ENCODE assay signal across 8 cellular contexts in genomic region chr9:99222416-99223280, GRCh38. TPM values are rescaled to one million over a fixed set of nuclear protein-coding genes. Genes with fewer than 3 reads are reported as not detected.
DNase-seq lines count a peak whose midpoint lies in the region; ATAC-seq and TF ChIP-seq lines count a peak whose summit lies in the region.

No MANE protein-coding gene starts in this region.

- CTCF ChIA-PET in activated CD4-positive, alpha-beta memory T cell treated with anti-CD3 and anti-CD28 coated beads for 36 hours (lab: Charles Lee), result interaction anchor here (1.0 to 3.1 kb wide), 4 partner anchors 9 to 37 kb away, joined by 4 to 32 read pairs (median 10); no protein-coding TSS in a partner anchor

- intact Hi-C loops in activated CD4-positive, alpha-beta memory T cell treated with anti-CD3 and anti-CD28 coated beads for 36 hours (cut with micrococcal nuclease), result loop anchor here (1.0 to 2.0 kb wide), 4 partner anchors 32 to 877 kb away; partner anchors contain the start of gene INVS
- intact Hi-C loops in left ventricle myocardium inferior (cut with micrococcal nuclease), result no loop called here

- H3K27ac Mint-ChIP-seq in activated CD4-positive, alpha-beta memory T cell treated with anti-CD3 and anti-CD28 coated beads for 36 hours, result peak overlapping the region; percentile 95

- ATAC-seq in HG02970 (IDR thresholded peaks at IDR 0.05; ENCODE audit: low FRiP score, unreplicated experiment), result peak; percentile 17

- peaks cover 60% of the 10 kb centered on the region for H3K4me1 Mint-ChIP-seq in activated CD4-positive, alpha-beta memory T cell treated with anti-CD3 and anti-CD28 coated beads for 36 hours (ENCODE audit: low read depth)

- TF ChIP-seq CTCF in left ventricle myocardium inferior (IDR thresholded peaks at IDR 0.05; ENCODE audit: borderline replicate concordance), result no peak

- H3K9me3 ChIP-seq in left ventricle myocardium inferior (replicated peaks), result no peaks in the 10 kb centered on the region
- no peaks in the 10 kb centered on the region for H3K9me3 ChIP-seq in skeletal muscle satellite cell (replicated peaks; ENCODE audit: low read length)

- peaks cover 26% of the 10 kb centered on the region for H3K36me3 ChIP-seq in left ventricle myocardium inferior
- H3K36me3 ChIP-seq in skeletal muscle satellite cell (ENCODE audit: insufficient read depth, low read length), result peaks cover 38% of the 10 kb centered on the region

- POLR2A ChIA-PET in activated CD4-positive, alpha-beta memory T cell treated with anti-CD3 and anti-CD28 coated beads for 36 hours (lab: Charles Lee), result interaction anchor here (0.9 to 1.9 kb wide), 9 partner anchors 9 to 41 kb away, joined by 3 to 10 read pairs (median 5); no protein-coding TSS in a partner anchor

- H3K9me3 Mint-ChIP-seq in activated CD4-positive, alpha-beta memory T cell treated with anti-CD3 and anti-CD28 coated beads for 36 hours, result no peaks in the 10 kb centered on the region

- DNase-seq in NCI-H2227 (lab: John Stamatoyannopoulos, UW; ENCODE audit: unreplicated experiment) (peak; percentile 22), NCI-H2227 treated with DMSO at 0.1 percent for 48 hours (lab: John Stamatoyannopoulos, UW) (no peak), left ventricle myocardium inferior (no peak), NCI-H345 (lab: John Stamatoyannopoulos, UW) (no peak), KG1 (lab: John Stamatoyannopoulos, UW) (no peak)
- DNase-seq in activated CD4-positive, alpha-beta memory T cell treated with anti-CD3 and anti-CD28 coated beads for 36 hours, result no peak

- peak overlapping the region; percentile 97 for H3K27ac ChIP-seq in left ventricle myocardium inferior (replicated peaks)

- H3K4me3 ChIP-seq in left ventricle myocardium inferior (peak overlapping the region; percentile 89), skeletal muscle satellite cell (ENCODE audit: low read length) (peak overlapping the region; percentile 97)

- no peaks in the 10 kb centered on the region for H3K27me3 ChIP-seq in left ventricle myocardium inferior (ENCODE audit: low read depth)
- no peaks in the 10 kb centered on the region for H3K27me3 ChIP-seq in skeletal muscle satellite cell (ENCODE audit: control insufficient read depth, insufficient read depth, low read length)

- peaks cover 42% of the 10 kb centered on the region for H3K36me3 Mint-ChIP-seq in activated CD4-positive, alpha-beta memory T cell treated with anti-CD3 and anti-CD28 coated beads for 36 hours

- peak overlapping the region; percentile 100 for H3K9ac ChIP-seq in skeletal muscle satellite cell (ENCODE audit: low read depth, low read length)

- H3K27me3 Mint-ChIP-seq in activated CD4-positive, alpha-beta memory T cell treated with anti-CD3 and anti-CD28 coated beads for 36 hours, result no peaks in the 10 kb centered on the region

- H3K4me2 ChIP-seq in skeletal muscle satellite cell (ENCODE audit: low read length), result peak overlapping the region; percentile 83

- H3K4me1 ChIP-seq in left ventricle myocardium inferior, result peaks cover 89% of the 10 kb centered on the region
- H3K4me1 ChIP-seq in skeletal muscle satellite cell (ENCODE audit: control insufficient read depth, insufficient read depth, low read length), result peaks cover 17% of the 10 kb centered on the region

- peak overlapping the region; percentile 97 for H3K4me3 Mint-ChIP-seq in activated CD4-positive, alpha-beta memory T cell treated with anti-CD3 and anti-CD28 coated beads for 36 hours

RNA-seq across cellular contexts. Expression of gene SEC61B, which starts 0.6 kb away (rescaled TPM):
- 100 to 1,000 TPM; 161 to 166 TPM for total RNA-seq in activated CD4-positive, alpha-beta memory T cell treated with anti-CD3 and anti-CD28 coated beads for 36 hours
- 39.8 TPM for total RNA-seq in left ventricle myocardium inferior
- 144 and 207 TPM in 2 replicates for total RNA-seq in skeletal muscle satellite cell (2012; rRNA removed)

RNA-seq across cellular contexts. Expression of gene ALG2, which starts 0.9 kb away (rescaled TPM):
- total RNA-seq in activated CD4-positive, alpha-beta memory T cell treated with anti-CD3 and anti-CD28 coated beads for 36 hours, result 10 to 100 TPM; 18.6 to 20.8 TPM
- total RNA-seq in left ventricle myocardium inferior, result 14.8 TPM
- 53.0 and 53.7 TPM in 2 replicates for total RNA-seq in skeletal muscle satellite cell (2012; rRNA removed)
